8 cellular contexts compared by ENCODE assay signal in the genomic region with DNA sequence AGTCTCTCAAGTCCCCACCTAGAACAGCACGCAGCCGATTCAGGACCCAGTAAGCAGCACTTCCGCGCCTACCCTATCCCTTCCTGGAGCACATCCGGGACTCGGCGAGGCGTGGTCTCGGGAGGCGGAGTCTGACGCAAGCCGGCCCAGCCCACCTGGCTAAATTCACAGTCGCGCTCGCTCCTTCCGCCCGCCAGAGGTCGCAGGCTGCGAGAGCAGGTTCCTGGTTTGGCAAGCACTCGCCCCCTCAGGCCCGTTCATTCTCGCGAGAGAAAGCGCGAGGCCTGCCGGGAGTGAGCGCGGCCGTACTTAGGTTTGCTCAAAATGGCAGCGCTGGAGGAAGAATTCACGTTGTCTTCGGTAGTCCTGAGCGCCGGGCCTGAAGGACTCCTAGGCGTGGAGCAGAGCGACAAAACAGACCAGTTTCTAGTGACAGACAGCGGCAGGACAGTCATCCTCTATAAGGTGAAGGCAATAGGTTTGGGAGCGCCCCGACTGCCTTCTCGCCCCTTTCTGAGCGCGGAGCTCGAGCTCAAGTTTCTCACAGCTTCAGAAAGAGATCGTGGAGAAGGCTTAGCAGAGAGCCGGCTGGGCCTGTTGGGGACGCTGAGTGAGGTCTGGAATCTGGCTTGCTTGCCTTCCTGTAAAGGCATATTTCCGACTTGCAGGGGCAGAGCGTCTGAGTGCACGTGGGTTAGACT. TPM values are rescaled to one million over a fixed set of nuclear protein-coding genes. Genes with fewer than 3 reads are reported as not detected.
DNase-seq lines count a peak whose midpoint lies in the region; ATAC-seq and TF ChIP-seq lines count a peak whose summit lies in the region.

A gene (plus strand): TSS at position 313 of the 701 bp plus-strand sequence. CDS start 12 bp downstream, at position 325.

- H3K9me3 Mint-ChIP-seq in CD4-positive, alpha-beta T cell: no peaks in the 10 kb centered on the region
- H3K9me3 Mint-ChIP-seq in dendritic cell treated with granulocyte-macrophage colony-stimulating factor and Interleukin-4, amounts not matched to agents 40 ng/mL and 50 ng/mL, for 4 days: peaks cover 6% of the 10 kb centered on the region

- H3K36me3 ChIP-seq in left lung: peaks cover 0 to 25% of the 10 kb centered on the region in 2 donors

- H3K27ac Mint-ChIP-seq in CD4-positive, alpha-beta T cell: peak within 1 kb of the TSS; percentile 95
- H3K27ac Mint-ChIP-seq in dendritic cell treated with granulocyte-macrophage colony-stimulating factor and Interleukin-4, amounts not matched to agents 40 ng/mL and 50 ng/mL, for 4 days: peak within 1 kb of the TSS; percentile 99

- peak within 1 kb of the TSS; percentile 95 for H3K27ac ChIP-seq in CD4-positive, alpha-beta T cell (ENCODE audit: low read depth, low read length)
- peak within 1 kb of the TSS; percentile 78 to 89 for H3K27ac ChIP-seq in left lung

- CTCF ChIA-PET in CD4-positive, alpha-beta T cell (lab: Charles Lee): interaction anchor here (0.6 to 1.5 kb wide), 6 partner anchors 13 to 364 kb away, joined by 3 to 5 read pairs (median 3); a partner anchor contains a TSS

- TF ChIP-seq CTCF in CD4-positive, alpha-beta T cell (IDR thresholded peaks at IDR 0.05): peak; percentile 83
- peak; percentile 84 to 93 for TF ChIP-seq CTCF in left lung (IDR thresholded peaks at IDR 0.05)

- intact Hi-C loops in CD4-positive, alpha-beta T cell (cut with DNase I, micrococcal nuclease): loop anchor here (1.0 to 10.0 kb wide), 6 partner anchors 108 to 795 kb away; a partner anchor contains a TSS
- intact Hi-C loops in dendritic cell treated with granulocyte-macrophage colony-stimulating factor and Interleukin-4, amounts not matched to agents 40 ng/mL and 50 ng/mL, for 4 days (cut with micrococcal nuclease): no loop called here
- intact Hi-C loops in left lung (cut with DNase I): no loop called here

- peak; percentile 91 for ATAC-seq in CD4-positive, alpha-beta T cell (ENCODE audit: poor library complexity)
- ATAC-seq in GM19397 (IDR thresholded peaks at IDR 0.05; ENCODE audit: unreplicated experiment): peak; percentile 94
- peak; percentile 95 for ATAC-seq in HG03571 (IDR thresholded peaks at IDR 0.05; ENCODE audit: unreplicated experiment)
- ATAC-seq in left lung: peak; percentile 100

- peak within 1 kb of the TSS; percentile 97 for H3K4me3 Mint-ChIP-seq in CD4-positive, alpha-beta T cell
- H3K4me3 Mint-ChIP-seq in dendritic cell treated with granulocyte-macrophage colony-stimulating factor and Interleukin-4, amounts not matched to agents 40 ng/mL and 50 ng/mL, for 4 days: peak within 1 kb of the TSS; percentile 99

- no peaks in the 10 kb centered on the region for H3K9me3 ChIP-seq in CD4-positive, alpha-beta T cell (ENCODE audit: control insufficient read depth, low read length)
- H3K9me3 ChIP-seq in left lung: no peaks in the 10 kb centered on the region

- H3K4me3 ChIP-seq in left lung: peak within 1 kb of the TSS; percentile 81 to 87

- POLR2A ChIA-PET in CD4-positive, alpha-beta T cell (lab: Charles Lee): interaction anchor here (0.6 to 3.0 kb wide), 12 partner anchors 9 to 472 kb away, joined by 3 to 20 read pairs (median 4); a partner anchor contains a TSS

- no peaks in the 10 kb centered on the region for H3K27me3 ChIP-seq in CD4-positive, alpha-beta T cell (ENCODE audit: control insufficient read depth, insufficient read depth, low read length)
- H3K27me3 ChIP-seq in left lung: no peaks in the 10 kb centered on the region

- H3K4me1 ChIP-seq in left lung: peaks cover 0 to 25% of the 10 kb centered on the region in 2 donors

- DNase-seq in CD4-positive, alpha-beta T cell: peak; percentile 99
- peak; percentile 100 for DNase-seq in NCI-H774 (lab: John Stamatoyannopoulos, UW)
- DNase-seq in activated CD4-positive, alpha-beta T cell treated with anti-CD3 and anti-CD28 coated beads, Interleukin-2, amount 50 U/mL, for 4 hours: peak; percentile 99
- DNase-seq in left lung: peak; percentile 99 to 100
- DNase-seq in stimulated activated CD4-positive, alpha-beta T cell treated with anti-CD3 and anti-CD28 coated beads, Interleukin-2, amount 100 ng/mL, for 48 hours: peak; percentile 99 to 100

- H3K4me1 Mint-ChIP-seq in CD4-positive, alpha-beta T cell (ENCODE audit: low read depth): peaks cover 30% of the 10 kb centered on the region
- H3K4me1 Mint-ChIP-seq in dendritic cell treated with granulocyte-macrophage colony-stimulating factor and Interleukin-4, amounts not matched to agents 40 ng/mL and 50 ng/mL, for 4 days (ENCODE audit: low read depth): no peaks in the 10 kb centered on the region

- H3K27me3 Mint-ChIP-seq in CD4-positive, alpha-beta T cell: no peaks in the 10 kb centered on the region
- H3K27me3 Mint-ChIP-seq in dendritic cell treated with granulocyte-macrophage colony-stimulating factor and Interleukin-4, amounts not matched to agents 40 ng/mL and 50 ng/mL, for 4 days: no peaks in the 10 kb centered on the region

- peaks cover 43% of the 10 kb centered on the region for H3K36me3 Mint-ChIP-seq in CD4-positive, alpha-beta T cell (ENCODE audit: low read depth)
- peaks cover 39% of the 10 kb centered on the region for H3K36me3 Mint-ChIP-seq in dendritic cell treated with granulocyte-macrophage colony-stimulating factor and Interleukin-4, amounts not matched to agents 40 ng/mL and 50 ng/mL, for 4 days (ENCODE audit: low read depth)

RNA-seq across cellular contexts. Expression of the gene that starts here (rescaled TPM):
- total RNA-seq in CD4-positive, alpha-beta T cell: 10 to 100 TPM; 89.1 to 91.2 TPM
- 10 to 100 TPM; 27.8 to 36.0 TPM for total RNA-seq in left lung

Comparison
In these comparisons a context has a peak if more than half of its experiments do, and no peak if none do; other contexts are left out.
1. Peak in every context shown above with its lines: DNase-seq, ATAC-seq, H3K4me3 ChIP-seq and H3K27ac ChIP-seq.
2. intact Hi-C loops: an anchor here in CD4-positive, alpha-beta T cell (1.0 to 10.0 kb wide); none called in dendritic cell treated with granulocyte-macrophage colony-stimulating factor and Interleukin-4, amounts not matched to agents 40 ng/mL and 50 ng/mL, for 4 days and left lung.